ENCODE assay signal across 16 cellular contexts in genomic region chr18:24052053-24052452, GRCh38. TPM values are rescaled to one million over a fixed set of nuclear protein-coding genes. Genes with fewer than 3 reads are reported as not detected.
DNase-seq lines count a peak whose midpoint lies in the region; TF ChIP-seq lines count a peak whose summit lies in the region.
"Had no signal": no experiment of that assay in that cellular context is flagged by ENCODE, and none has a peak within 500 bp of the region (broad histone marks: within the 10 kb centered on the region; RNA-seq: fewer than 3 reads in every experiment).

No MANE protein-coding gene starts in this region.

- H3K27me3 Mint-ChIP-seq in activated naive CD4-positive, alpha-beta T cell treated with anti-CD3 and anti-CD28 coated beads, Interleukin-2, amount 50 U/mL, for 24 hours: no peaks in the 10 kb centered on the region
- no peaks in the 10 kb centered on the region for H3K27me3 Mint-ChIP-seq in activated naive CD4-positive, alpha-beta T cell treated with anti-CD3 and anti-CD28 coated beads, Interleukin-2, amount 10 ng/mL, durations not matched to agents 7 days and 5 days

- no peaks in the 10 kb centered on the region for H3K27me3 ChIP-seq in tibial nerve
- H3K27me3 ChIP-seq: breast epithelium, gastrocnemius medialis, pancreas had no signal

- TF ChIP-seq EP300 in tibial nerve (IDR thresholded peaks at IDR 0.05): peak in 1 of 2 donors; percentile 42

- CTCF ChIA-PET in activated naive CD4-positive, alpha-beta T cell treated with anti-CD3 and anti-CD28 coated beads, Interleukin-2, amount 10 ng/mL, durations not matched to agents 7 days and 5 days (lab: Charles Lee): no interaction called here

- H3K4me3 Mint-ChIP-seq in activated naive CD4-positive, alpha-beta T cell treated with anti-CD3 and anti-CD28 coated beads, Interleukin-2, amount 50 U/mL, for 24 hours: no peak overlapping the region
- no peak overlapping the region for H3K4me3 Mint-ChIP-seq in activated naive CD4-positive, alpha-beta T cell treated with anti-CD3 and anti-CD28 coated beads, Interleukin-2, amount 10 ng/mL, durations not matched to agents 7 days and 5 days

- TF ChIP-seq POLR2A in tibial nerve (IDR thresholded peaks at IDR 0.05): no peak

- H3K4me1 Mint-ChIP-seq in activated naive CD4-positive, alpha-beta T cell treated with anti-CD3 and anti-CD28 coated beads, Interleukin-2, amount 50 U/mL, for 24 hours: peaks cover 91% of the 10 kb centered on the region
- peaks cover 77% of the 10 kb centered on the region for H3K4me1 Mint-ChIP-seq in activated naive CD4-positive, alpha-beta T cell treated with anti-CD3 and anti-CD28 coated beads, Interleukin-2, amount 10 ng/mL, durations not matched to agents 7 days and 5 days

- WGBS in tibial nerve, 2 donors: 63 to 72% methylated on average over 7 of the region's 7 CpGs

- peak overlapping the region in 3 of 4 donors; percentile 37 to 70 (median 68) for H3K27ac ChIP-seq in tibial nerve
- H3K27ac ChIP-seq: breast epithelium, gastrocnemius medialis, thoracic aorta had no signal

- TF ChIP-seq CTCF in fibroblast of mammary gland (conservative IDR thresholded peaks at IDR 0.05; ENCODE audit: control insufficient read depth, insufficient read depth, low read depth, low read length) (no peak), tibial nerve (IDR thresholded peaks at IDR 0.05) (no peak)

- no peaks in the 10 kb centered on the region for H3K36me3 ChIP-seq in tibial nerve
- H3K36me3 ChIP-seq: breast epithelium, gastrocnemius medialis, pancreas, thoracic aorta had no signal

- peaks cover 7% of the 10 kb centered on the region for H3K36me3 Mint-ChIP-seq in activated naive CD4-positive, alpha-beta T cell treated with anti-CD3 and anti-CD28 coated beads, Interleukin-2, amount 50 U/mL, for 24 hours
- H3K36me3 Mint-ChIP-seq in activated naive CD4-positive, alpha-beta T cell treated with anti-CD3 and anti-CD28 coated beads, Interleukin-2, amount 10 ng/mL, durations not matched to agents 7 days and 5 days: peaks cover 45% of the 10 kb centered on the region

- no peaks in the 10 kb centered on the region for H3K9me3 Mint-ChIP-seq in activated naive CD4-positive, alpha-beta T cell treated with anti-CD3 and anti-CD28 coated beads, Interleukin-2, amount 50 U/mL, for 24 hours
- no peaks in the 10 kb centered on the region for H3K9me3 Mint-ChIP-seq in activated naive CD4-positive, alpha-beta T cell treated with anti-CD3 and anti-CD28 coated beads, Interleukin-2, amount 10 ng/mL, durations not matched to agents 7 days and 5 days

- no peaks in the 10 kb centered on the region for H3K9me3 ChIP-seq in tibial nerve
- H3K9me3 ChIP-seq: breast epithelium, gastrocnemius medialis, pancreas, thoracic aorta had no signal

- H3K4me1 ChIP-seq in tibial nerve: peaks cover 0 to 57% (median 27%) of the 10 kb centered on the region in 4 donors
- H3K4me1 ChIP-seq: breast epithelium, gastrocnemius medialis had no signal

- H3K4me3 ChIP-seq in fibroblast of mammary gland (ENCODE audit: control insufficient read depth, low read depth, low read length) (no peak overlapping the region), tibial nerve (no peak overlapping the region)
- H3K4me3 ChIP-seq: breast epithelium, gastrocnemius medialis, pancreas, thoracic aorta had no signal

- H3K27ac Mint-ChIP-seq in activated naive CD4-positive, alpha-beta T cell treated with anti-CD3 and anti-CD28 coated beads, Interleukin-2, amount 50 U/mL, for 24 hours: peak overlapping the region; percentile 68
- no peak overlapping the region for H3K27ac Mint-ChIP-seq in activated naive CD4-positive, alpha-beta T cell treated with anti-CD3 and anti-CD28 coated beads, Interleukin-2, amount 10 ng/mL, durations not matched to agents 7 days and 5 days

- DNase-seq in activated naive CD4-positive, alpha-beta T cell treated with anti-CD3 and anti-CD28 coated beads, Interleukin-2, amount 10 ng/mL, durations not matched to agents 7 days and 5 days: no peak
- DNase-seq in SHP77 (lab: John Stamatoyannopoulos, UW) (peak; percentile 15 to 69), fibroblast of mammary gland (ENCODE audit: low read depth) (peak; percentile 46), tibial nerve (ENCODE audit: low spot score in 2 of 2) (no peak), activated gamma-delta T cell (lab: John Stamatoyannopoulos, UW) (no peak), anterior cingulate cortex (lab: John Stamatoyannopoulos, UW) (no peak), GOT3 (lab: John Stamatoyannopoulos, UW) (no peak)
- DNase-seq: DND-41; effector memory CD4-positive, alpha-beta T cell; gastrocnemius medialis; NCI-H2227 treated with DMSO at 0.1 percent for 48 hours; pancreas; stimulated activated CD4-positive, alpha-beta T cell treated with anti-CD3 and anti-CD28 coated beads, Interleukin-12 subunit alpha, Interleukin-12 subunit beta, amount 100 ng/mL, for 4 hours had no signal

RNA-seq across cellular contexts. Expression of gene TTC39C, which starts 37.5 kb away (rescaled TPM):
- 10 to 100 TPM; 22.6 to 35.1 (median 29.3) TPM for total RNA-seq in tibial nerve

Comparison
In these comparisons a context has a peak if more than half of its experiments do, and no peak if none do; other contexts are left out.
1. DNase-seq: peak in SHP77 (2 of 2) and fibroblast of mammary gland (single experiment); none in activated naive CD4-positive, alpha-beta T cell treated with anti-CD3 and anti-CD28 coated beads, Interleukin-2, amount 10 ng/mL, durations not matched to agents 7 days and 5 days (single experiment), tibial nerve (0 of 2), activated gamma-delta T cell (single experiment), anterior cingulate cortex (0 of 58) and GOT3 (single experiment).